8 cellular contexts compared by ENCODE assay signal in genomic region chr17:33750943-33751701, GRCh38.
DNase-seq lines count a peak whose midpoint lies in the region; ATAC-seq and TF ChIP-seq lines count a peak whose summit lies in the region.

No MANE protein-coding gene starts in this region.

- H3K4me3 ChIP-seq in AG10803 (ENCODE audit: low read length): peak overlapping the region; percentile 15

- peaks cover 64% of the 10 kb centered on the region for H3K27me3 Mint-ChIP-seq in activated T-cell treated with anti-CD3 and anti-CD28 coated beads, Interleukin-2, amount 50 U/mL, for 24 hours
- peaks cover 22 to 73% (median 36%) of the 10 kb centered on the region in 5 donors for H3K27me3 Mint-ChIP-seq in naive thymus-derived CD8-positive, alpha-beta T cell

- peak; percentile 46 for ATAC-seq in GM19468 (IDR thresholded peaks at IDR 0.05; ENCODE audit: extremely low read depth, unreplicated experiment)
- ATAC-seq in naive thymus-derived CD8-positive, alpha-beta T cell: peak; percentile 51 to 57
- peak; percentile 59 for ATAC-seq in stimulated activated effector memory CD8-positive, alpha-beta T cell treated with anti-CD3 and anti-CD28 coated beads, Interleukin-12 subunit alpha, Interleukin-12 subunit beta, amount 100 ng/mL, for 72 hours
- ATAC-seq in GM18870 (IDR thresholded peaks at IDR 0.05; ENCODE audit: unreplicated experiment): no peak

- peak; percentile 89 for TF ChIP-seq CTCF in AG10803 (conservative IDR thresholded peaks at IDR 0.05; ENCODE audit: low read length)

- H3K9me3 Mint-ChIP-seq in activated T-cell treated with anti-CD3 and anti-CD28 coated beads, Interleukin-2, amount 50 U/mL, for 24 hours: peaks cover 2% of the 10 kb centered on the region
- peaks cover 0 to 14% (median 0%) of the 10 kb centered on the region in 9 donors for H3K9me3 Mint-ChIP-seq in naive thymus-derived CD8-positive, alpha-beta T cell
- no peaks in the 10 kb centered on the region for H3K9me3 Mint-ChIP-seq in stimulated activated effector memory CD8-positive, alpha-beta T cell treated with anti-CD3 and anti-CD28 coated beads, Interleukin-12 subunit alpha, Interleukin-12 subunit beta, amount 100 ng/mL, for 72 hours

- H3K27ac Mint-ChIP-seq in activated T-cell treated with anti-CD3 and anti-CD28 coated beads, Interleukin-2, amount 50 U/mL, for 24 hours: no peak overlapping the region
- no peak overlapping the region for H3K27ac Mint-ChIP-seq in naive thymus-derived CD8-positive, alpha-beta T cell
- H3K27ac Mint-ChIP-seq in stimulated activated effector memory CD8-positive, alpha-beta T cell treated with anti-CD3 and anti-CD28 coated beads, Interleukin-12 subunit alpha, Interleukin-12 subunit beta, amount 100 ng/mL, for 72 hours: no peak overlapping the region

- no peaks in the 10 kb centered on the region for H3K36me3 Mint-ChIP-seq in activated T-cell treated with anti-CD3 and anti-CD28 coated beads, Interleukin-2, amount 50 U/mL, for 24 hours (ENCODE audit: low read depth)
- peaks cover 0 to 3% (median 0%) of the 10 kb centered on the region in 3 donors for H3K36me3 Mint-ChIP-seq in naive thymus-derived CD8-positive, alpha-beta T cell
- H3K36me3 Mint-ChIP-seq in stimulated activated effector memory CD8-positive, alpha-beta T cell treated with anti-CD3 and anti-CD28 coated beads, Interleukin-12 subunit alpha, Interleukin-12 subunit beta, amount 100 ng/mL, for 72 hours: no peaks in the 10 kb centered on the region

- DNase-seq in AG10803 (ENCODE audit: low read depth) (peak; percentile 55), NOMO-1 (lab: John Stamatoyannopoulos, UW; ENCODE audit: unreplicated experiment in 2 of 2) (peak; percentile 22 to 27), fibroblast of gingiva (ENCODE audit: low read depth) (peak; percentile 43)
- DNase-seq in activated T-cell treated with anti-CD3 and anti-CD28 coated beads, Interleukin-2, amount 50 U/mL, for 24 hours: peak; percentile 68
- peak; percentile 26 to 73 (median 53) for DNase-seq in naive thymus-derived CD8-positive, alpha-beta T cell
- DNase-seq in stimulated activated effector memory CD8-positive, alpha-beta T cell treated with anti-CD3 and anti-CD28 coated beads, Interleukin-12 subunit alpha, Interleukin-12 subunit beta, amount 100 ng/mL, for 72 hours (ENCODE audit: low spot score in 2 of 2): peak; percentile 63 to 80

- H3K4me1 Mint-ChIP-seq in activated T-cell treated with anti-CD3 and anti-CD28 coated beads, Interleukin-2, amount 50 U/mL, for 24 hours (ENCODE audit: low read depth): peaks cover 7% of the 10 kb centered on the region
- peaks cover 1 to 12% (median 8%) of the 10 kb centered on the region in 4 donors for H3K4me1 Mint-ChIP-seq in naive thymus-derived CD8-positive, alpha-beta T cell
- no peaks in the 10 kb centered on the region for H3K4me1 Mint-ChIP-seq in stimulated activated effector memory CD8-positive, alpha-beta T cell treated with anti-CD3 and anti-CD28 coated beads, Interleukin-12 subunit alpha, Interleukin-12 subunit beta, amount 100 ng/mL, for 72 hours

- POLR2A ChIA-PET in naive thymus-derived CD8-positive, alpha-beta T cell (lab: Charles Lee): no interaction called here

- no peak overlapping the region for H3K4me3 Mint-ChIP-seq in activated T-cell treated with anti-CD3 and anti-CD28 coated beads, Interleukin-2, amount 50 U/mL, for 24 hours
- peak overlapping the region in 6 of 10 donors; percentile 0 to 46 (median 35) for H3K4me3 Mint-ChIP-seq in naive thymus-derived CD8-positive, alpha-beta T cell
- H3K4me3 Mint-ChIP-seq in stimulated activated effector memory CD8-positive, alpha-beta T cell treated with anti-CD3 and anti-CD28 coated beads, Interleukin-12 subunit alpha, Interleukin-12 subunit beta, amount 100 ng/mL, for 72 hours: peak overlapping the region; percentile 3
